Comparison of ENCODE assay signal across 9 cellular contexts in genomic region chr2:27185331-27186026, GRCh38. TPM values are rescaled to one million over a fixed set of nuclear protein-coding genes. Genes with fewer than 3 reads are reported as not detected.
A peak's percentile ranks its signal among the peaks of the same experiment; 100 is the strongest.
DNase-seq lines count a peak whose midpoint lies in the region; ATAC-seq and TF ChIP-seq lines count a peak whose summit lies in the region.
"Had no signal": no experiment of that assay in that cellular context is flagged by ENCODE, and none has a peak within 500 bp of the region (broad histone marks: within the 10 kb centered on the region; RNA-seq: fewer than 3 reads in every experiment).

No MANE protein-coding gene starts in this region.

- no peak overlapping the region for H3K4me3 ChIP-seq in gastrocnemius medialis

- TF ChIP-seq CTCF in gastrocnemius medialis (IDR thresholded peaks at IDR 0.05 in 4 of 5, conservative IDR thresholded peaks at IDR 0.05 in 1 of 5), result no peak

- POLR2A ChIA-PET in activated CD4-positive, alpha-beta T cell treated with anti-CD3 and anti-CD28 coated beads for 36 hours (lab: Charles Lee), result interaction anchor here (0.8 kb wide), 1 partner anchor 159 kb away, joined by 3 read pairs; no protein-coding TSS in a partner anchor

- CTCF ChIA-PET in activated CD4-positive, alpha-beta T cell treated with anti-CD3 and anti-CD28 coated beads for 36 hours (lab: Charles Lee), result interaction anchor here (0.8 kb wide), 1 partner anchor 87 kb away, joined by 3 read pairs; no protein-coding TSS in a partner anchor

- H3K4me1 ChIP-seq in gastrocnemius medialis, result peaks cover 29 to 41% of the 10 kb centered on the region in 2 donors

- H3K4me1 Mint-ChIP-seq in activated CD4-positive, alpha-beta T cell treated with anti-CD3 and anti-CD28 coated beads for 36 hours, result no peaks in the 10 kb centered on the region

- H3K36me3 Mint-ChIP-seq in activated CD4-positive, alpha-beta T cell treated with anti-CD3 and anti-CD28 coated beads for 36 hours (ENCODE audit: low read depth), result no peaks in the 10 kb centered on the region

- in situ Hi-C loops in gastrocnemius medialis (cut with MboI; ENCODE audit: low sequenced_read_pairs in 4 of 4), result loop anchor here in 2 of 4 donors (10.0 to 25.0 kb wide), 2 partner anchors 81 to 223 kb away; partner anchors contain the start of gene MAPRE3 (in 1 of the 2)

- ATAC-seq in Right ventricle myocardium superior (ENCODE audit: poor library complexity), result peak; percentile 87
- ATAC-seq in gastrocnemius medialis, result peak; percentile 92 to 94
- ATAC-seq in activated CD4-positive, alpha-beta T cell treated with anti-CD3 and anti-CD28 coated beads for 36 hours, result no peak
- ATAC-seq in GM18858 (IDR thresholded peaks at IDR 0.05; ENCODE audit: unreplicated experiment), result no peak

- H3K27me3 ChIP-seq in gastrocnemius medialis, result no peaks in the 10 kb centered on the region

- no peak for TF ChIP-seq POLR2A in gastrocnemius medialis (IDR thresholded peaks at IDR 0.05)

- no peaks in the 10 kb centered on the region for H3K36me3 ChIP-seq in gastrocnemius medialis

- H3K9me3 Mint-ChIP-seq in activated CD4-positive, alpha-beta T cell treated with anti-CD3 and anti-CD28 coated beads for 36 hours (ENCODE audit: low read depth), result no peaks in the 10 kb centered on the region

- H3K27ac ChIP-seq in gastrocnemius medialis, result peak overlapping the region; percentile 73 to 93 (median 82)

- H3K4me3 Mint-ChIP-seq in activated CD4-positive, alpha-beta T cell treated with anti-CD3 and anti-CD28 coated beads for 36 hours, result no peak overlapping the region

- DNase-seq in GM04503 (ENCODE audit: low read depth) (peak; percentile 93), SIG-M5 (lab: John Stamatoyannopoulos, UW) (peak; percentile 33), Right ventricle myocardium superior (peak; percentile 55), gastrocnemius medialis (peak; percentile 71 to 79), KG1 (lab: John Stamatoyannopoulos, UW) (no peak)
- no peak for DNase-seq in activated CD4-positive, alpha-beta T cell treated with anti-CD3 and anti-CD28 coated beads for 36 hours
- no peak for DNase-seq in central memory CD4-positive, alpha-beta T cell
- DNase-seq: activated T-cell treated with anti-CD3 and anti-CD28 coated beads, Interleukin-2, amount 50 U/mL, for 48 hours had no signal

- intact Hi-C loops in Right ventricle myocardium superior (cut with DNase I), result no loop called here
- intact Hi-C loops in gastrocnemius medialis (cut with DNase I; ENCODE audit: low total_unique reads), result no loop called here
- intact Hi-C loops in activated CD4-positive, alpha-beta T cell treated with anti-CD3 and anti-CD28 coated beads for 36 hours (cut with DNase I, micrococcal nuclease), result no loop called here

- H3K9me3 ChIP-seq in gastrocnemius medialis, result no peaks in the 10 kb centered on the region

- H3K27me3 Mint-ChIP-seq in activated CD4-positive, alpha-beta T cell treated with anti-CD3 and anti-CD28 coated beads for 36 hours, result peaks cover 10% of the 10 kb centered on the region

- H3K27ac Mint-ChIP-seq in activated CD4-positive, alpha-beta T cell treated with anti-CD3 and anti-CD28 coated beads for 36 hours, result no peak overlapping the region

RNA-seq across cellular contexts. Expression of gene ATRAID, which starts 26.4 kb away (rescaled TPM):
- total RNA-seq in Right ventricle myocardium superior, result 109 TPM
- total RNA-seq in gastrocnemius medialis, result 100 to 1,000 TPM; 131 to 203 (median 171) TPM
- 10 to 100 TPM; 69.9 to 83.4 TPM for total RNA-seq in activated CD4-positive, alpha-beta T cell treated with anti-CD3 and anti-CD28 coated beads for 36 hours

RNA-seq across cellular contexts. Expression of gene SLC5A6, which starts 26.6 kb away (rescaled TPM):
- total RNA-seq in Right ventricle myocardium superior (12.3 TPM), gastrocnemius medialis (10 to 100 TPM; 19.0 to 46.5 (median 32.5) TPM)
- total RNA-seq in activated CD4-positive, alpha-beta T cell treated with anti-CD3 and anti-CD28 coated beads for 36 hours, result 10 to 100 TPM; 27.3 to 34.9 TPM

RNA-seq across cellular contexts. Expression of gene CAD, which starts 31.7 kb away (rescaled TPM):
- total RNA-seq in Right ventricle myocardium superior (8.6 TPM), gastrocnemius medialis (10 to 100 TPM in 1 of 4 donors, 1 to 10 TPM in 3; 2.7 to 10.2 (median 7.1) TPM)
- total RNA-seq in activated CD4-positive, alpha-beta T cell treated with anti-CD3 and anti-CD28 coated beads for 36 hours, result 100 to 1,000 TPM; 107 to 147 TPM

RNA-seq across cellular contexts. Expression of gene TCF23, which starts 36.7 kb away (rescaled TPM):
- total RNA-seq in Right ventricle myocardium superior (not detected), gastrocnemius medialis (under 1 TPM in 1 of 4 donors, not detected in 3; 0.20 TPM)
- under 1 TPM in 1 of 2 experiments, not detected in 1; 0.02 TPM for total RNA-seq in activated CD4-positive, alpha-beta T cell treated with anti-CD3 and anti-CD28 coated beads for 36 hours

RNA-seq across cellular contexts. Expression of gene PRR30, which starts 46.3 kb away (rescaled TPM):
- total RNA-seq in Right ventricle myocardium superior, result not detected
- not detected for total RNA-seq in gastrocnemius medialis
- not detected for total RNA-seq in activated CD4-positive, alpha-beta T cell treated with anti-CD3 and anti-CD28 coated beads for 36 hours

Comparison
In these comparisons a context has a peak if more than half of its experiments do, and no peak if none do; other contexts are left out.
1. DNase-seq: peak in GM04503 (single experiment), SIG-M5 (single experiment), Right ventricle myocardium superior (single experiment) and gastrocnemius medialis (2 of 2); none in activated CD4-positive, alpha-beta T cell treated with anti-CD3 and anti-CD28 coated beads for 36 hours (single experiment), central memory CD4-positive, alpha-beta T cell (single experiment) and KG1 (single experiment).
2. ATAC-seq: peak in Right ventricle myocardium superior (single experiment) and gastrocnemius medialis (2 of 2); none in activated CD4-positive, alpha-beta T cell treated with anti-CD3 and anti-CD28 coated beads for 36 hours (single experiment) and GM18858 (single experiment).
3. RNA of gene CAD, which starts 31.7 kb away (total RNA-seq): 107 to 147 TPM in activated CD4-positive, alpha-beta T cell treated with anti-CD3 and anti-CD28 coated beads for 36 hours; 2.7 to 10.2 TPM in gastrocnemius medialis and 8.6 TPM in Right ventricle myocardium superior (single experiment); every median in the first group is over 4 times any median in the second.